ENCODE assay signal across 1 cellular context in the genomic region with DNA sequence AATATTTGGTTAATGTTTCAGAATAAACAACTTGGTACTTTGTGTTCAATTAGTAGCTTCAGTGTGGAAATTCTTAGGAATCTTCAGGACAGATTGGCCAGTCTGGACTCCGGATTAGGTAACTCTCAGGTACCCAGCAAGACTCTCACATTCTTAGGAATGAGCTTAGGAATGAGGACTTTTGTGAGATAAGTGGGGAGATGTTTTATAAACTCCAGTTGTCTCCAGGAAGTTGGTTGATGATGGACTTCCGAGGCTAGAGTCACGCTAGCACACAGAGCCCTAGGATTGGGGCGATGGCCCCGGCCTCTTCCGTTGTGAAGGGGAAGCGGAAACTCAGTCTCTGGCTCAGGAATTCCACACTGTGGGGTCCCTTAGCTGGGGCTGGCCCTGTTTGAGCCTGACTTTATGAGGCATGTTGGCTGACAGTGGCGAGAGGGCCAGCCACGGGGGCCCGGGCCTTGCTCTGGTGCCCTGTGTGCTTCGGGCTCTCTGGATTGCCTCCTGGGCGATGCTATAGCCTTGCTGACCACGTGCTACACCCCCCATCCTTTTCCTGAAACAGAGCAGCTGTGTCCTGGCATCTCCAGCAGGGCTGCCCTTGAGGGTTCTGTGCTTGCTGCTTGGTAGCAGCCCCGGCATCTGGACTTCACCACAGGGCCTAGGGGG.
TF ChIP-seq lines count a peak whose summit lies in the region.

No MANE protein-coding gene starts in this region.

TF ChIP-seq in K562, 482 proteins besides CTCF, POLR2A, EP300 and RAD21:
- TF ChIP-seq RBM17 (IDR thresholded peaks at IDR 0.05; ENCODE audit: borderline replicate concordance, low read depth, low read length) (no peak), GATAD2A (IDR thresholded peaks at IDR 0.05) (no peak), MCM2 (IDR thresholded peaks at IDR 0.05; ENCODE audit: low read depth) (no peak), SRSF7 (optimal IDR thresholded peaks at IDR 0.05; ENCODE audit: low read depth, low read length) (no peak), ZNF146 (CRISPR knock-in tag; IDR thresholded peaks at IDR 0.05; ENCODE audit: unreplicated experiment) (no peak), ZEB2 (IDR thresholded peaks at IDR 0.05) (no peak), CSDE1 (IDR thresholded peaks at IDR 0.05) (no peak), PHF20 (IDR thresholded peaks at IDR 0.05; ENCODE audit: partially characterized antibody) (no peak), RBFOX2 (IDR thresholded peaks at IDR 0.05; ENCODE audit: low read depth, low read length) (no peak), U2AF2 (optimal IDR thresholded peaks at IDR 0.05; ENCODE audit: low read depth, low read length) (no peak), DDX20 (tag; IDR thresholded peaks at IDR 0.05; ENCODE audit: low read depth) (no peak), SMC3 (conservative IDR thresholded peaks at IDR 0.05; ENCODE audit: insufficient read depth, low read depth, low read length) (no peak), PML (IDR thresholded peaks at IDR 0.05; ENCODE audit: low read length) (no peak)
- TF ChIP-seq, protein P1, sequence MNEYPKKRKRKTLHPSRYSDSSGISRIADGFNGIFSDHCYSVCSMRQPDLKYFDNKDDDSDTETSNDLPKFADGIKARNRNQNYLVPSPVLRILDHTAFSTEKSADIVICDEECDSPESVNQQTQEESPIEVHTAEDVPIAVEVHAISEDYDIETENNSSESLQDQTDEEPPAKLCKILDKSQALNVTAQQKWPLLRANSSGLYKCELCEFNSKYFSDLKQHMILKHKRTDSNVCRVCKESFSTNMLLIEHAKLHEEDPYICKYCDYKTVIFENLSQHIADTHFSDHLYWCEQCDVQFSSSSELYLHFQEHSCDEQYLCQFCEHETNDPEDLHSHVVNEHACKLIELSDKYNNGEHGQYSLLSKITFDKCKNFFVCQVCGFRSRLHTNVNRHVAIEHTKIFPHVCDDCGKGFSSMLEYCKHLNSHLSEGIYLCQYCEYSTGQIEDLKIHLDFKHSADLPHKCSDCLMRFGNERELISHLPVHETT (CRISPR knock-in tag; conservative IDR thresholded peaks at IDR 0.05 in 1 of 2, IDR thresholded peaks at IDR 0.05 in 1 of 2): no peak
